ENCODE assay signal across 12 cellular contexts in the genomic region with DNA sequence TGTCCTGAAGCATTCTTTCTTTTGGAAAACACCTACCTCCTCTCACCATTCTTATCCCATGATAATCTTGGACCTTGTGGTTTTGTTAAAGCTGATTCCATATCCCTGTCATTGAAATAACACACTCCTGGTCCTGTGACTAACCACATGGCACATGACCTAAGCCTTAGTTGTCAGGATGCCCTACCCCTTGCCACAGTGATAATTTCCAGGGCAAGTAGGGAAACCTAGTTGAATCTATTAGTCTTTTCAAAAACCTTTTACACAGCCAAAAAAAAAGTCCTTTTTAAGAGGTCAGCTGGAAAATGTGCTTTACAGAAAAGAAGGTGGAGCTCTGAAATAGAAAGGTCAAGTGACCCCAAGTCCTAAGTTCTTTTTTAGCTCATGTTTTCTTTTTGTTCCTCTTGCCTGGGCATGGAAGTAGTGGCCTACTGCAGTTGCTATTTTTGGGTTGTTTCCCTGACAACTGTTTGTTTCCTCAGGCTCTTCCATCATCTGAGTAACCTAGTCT.
A peak's percentile ranks its signal among the peaks of the same experiment; 100 is the strongest.
DNase-seq lines count a peak whose midpoint lies in the region; ATAC-seq and TF ChIP-seq lines count a peak whose summit lies in the region.
"Had no signal": no experiment of that assay in that cellular context is flagged by ENCODE, and none has a peak within 500 bp of the region (broad histone marks: within the 10 kb centered on the region; RNA-seq: fewer than 3 reads in every experiment).

No MANE protein-coding gene starts in this region.

- H2BK120ac ChIP-seq in IMR-90 (ENCODE audit: low read depth, low read length): 0 out of 2 replicates have a peak overlapping the region, but pooled peaks have one; percentile 54
- H2BK120ac ChIP-seq in mesenchymal stem cell (ENCODE audit: low read depth, low read length): no peak overlapping the region

- H3K9me3 ChIP-seq in IMR-90 (ENCODE audit: control insufficient read depth, insufficient read depth, low read length) (no peaks in the 10 kb centered on the region), mesenchymal stem cell (ENCODE audit: control insufficient read depth, low read length) (no peaks in the 10 kb centered on the region)

- no peak overlapping the region for H2AK5ac ChIP-seq in IMR-90 (ENCODE audit: low read depth, low read length)
- H2AK5ac ChIP-seq in mesenchymal stem cell (ENCODE audit: low read length, severe bottlenecking): no peak overlapping the region

- POLR2A ChIA-PET in IMR-90 (lab: Charles Lee; ENCODE audit: unreplicated experiment): no interaction called here

- H3K27ac ChIP-seq in IMR-90 (ENCODE audit: insufficient read depth, low read length): no peak overlapping the region; the same call in 1 of the 2 replicates
- peak overlapping the region; percentile 73 for H3K27ac ChIP-seq in brain microvascular endothelial cell
- no peak overlapping the region for H3K27ac ChIP-seq in mesenchymal stem cell (ENCODE audit: low read length, poor library complexity, severe bottlenecking)

- TF ChIP-seq CTCF in IMR-90 (conservative IDR thresholded peaks at IDR 0.05; ENCODE audit: low read depth, low read length): no peak
- no peak for TF ChIP-seq CTCF in brain microvascular endothelial cell (IDR thresholded peaks at IDR 0.05; ENCODE audit: low read depth, low read length, missing control alignments)

- no peaks in the 10 kb centered on the region for H3K9me1 ChIP-seq in IMR-90 (ENCODE audit: insufficient read depth, low read length)

- H3K36me3 ChIP-seq in IMR-90 (ENCODE audit: control insufficient read depth, insufficient read depth, low read length) (no peaks in the 10 kb centered on the region), brain microvascular endothelial cell (replicated peaks) (no peaks in the 10 kb centered on the region), mesenchymal stem cell (ENCODE audit: control insufficient read depth in 1 of 2, insufficient read depth in 2 of 2, low read depth in 1 of 2, low read length in 2 of 2) (no peaks in the 10 kb centered on the region)

- intact Hi-C loops in IMR-90 (cut with micrococcal nuclease): no loop called here

- in situ Hi-C loops in IMR-90 (cut with MboI; ENCODE audit: low sequenced_read_pairs): no loop called here
- in situ Hi-C loops in brain microvascular endothelial cell (cut with HindIII; ENCODE audit: low pct_ligation_motif_present, low sequenced_read_pairs): no loop called here

- H3K14ac ChIP-seq in IMR-90 (replicated peaks; ENCODE audit: low read depth, low read length) (no peak overlapping the region), mesenchymal stem cell (ENCODE audit: low read length in 2 of 2) (no peak overlapping the region)

- H2BK12ac ChIP-seq in mesenchymal stem cell (ENCODE audit: low read length in 2 of 2): no peak overlapping the region

- H4K5ac ChIP-seq in IMR-90 (ENCODE audit: low read depth, low read length): peak overlapping the region; percentile 85; the same call in 1 of the 2 replicates

- peak; percentile 69 for ATAC-seq in IMR-90 (ENCODE audit: low read depth)
- ATAC-seq: WTC11 had no signal

- H4K91ac ChIP-seq in IMR-90 (ENCODE audit: insufficient read depth, low read depth, low read length): no peak overlapping the region
- H4K91ac ChIP-seq in mesenchymal stem cell (ENCODE audit: low read length): no peak overlapping the region

- H3K27me3 ChIP-seq in IMR-90 (ENCODE audit: control insufficient read depth, insufficient read depth, low read length) (no peaks in the 10 kb centered on the region), brain microvascular endothelial cell (replicated peaks) (no peaks in the 10 kb centered on the region), mesenchymal stem cell (ENCODE audit: control insufficient read depth in 1 of 2, insufficient read depth in 1 of 2, low read length in 2 of 2) (no peaks in the 10 kb centered on the region)

- no peak for TF ChIP-seq POLR2A in IMR-90 (IDR thresholded peaks at IDR 0.05; ENCODE audit: low read depth, low read length)

- H2AFZ ChIP-seq in IMR-90 (replicated peaks; ENCODE audit: low read length, poor library complexity) (no peak overlapping the region), mesenchymal stem cell (ENCODE audit: low read depth, low read length) (no peak overlapping the region)

- CTCF ChIA-PET in IMR-90 (lab: Yijun Ruan, JAX): no interaction called here

- no peaks in the 10 kb centered on the region for H3K79me1 ChIP-seq in IMR-90 (ENCODE audit: low read depth in 1 of 2, low read length in 2 of 2)
- no peaks in the 10 kb centered on the region for H3K79me1 ChIP-seq in mesenchymal stem cell (replicated peaks; ENCODE audit: low read length, poor library complexity, severe bottlenecking)

- H2BK20ac ChIP-seq in IMR-90 (ENCODE audit: low read depth, low read length): no peak overlapping the region

- no peak overlapping the region for H2AK9ac ChIP-seq in IMR-90 (replicated peaks; ENCODE audit: low read depth, low read length, poor library complexity)

- H2BK15ac ChIP-seq in IMR-90 (ENCODE audit: low read depth, low read length): no peak overlapping the region; the same call in 2 of the 3 replicates
- H2BK15ac ChIP-seq in mesenchymal stem cell (ENCODE audit: low read depth, poor library complexity, severe bottlenecking): no peak overlapping the region

- DNase-seq in AG08395 (ENCODE audit: low spot score) (peak; percentile 56), IMR-90 (peak; percentile 86), brain microvascular endothelial cell (peak; percentile 77), mesenchymal stem cell (peak; percentile 87), NCI-H1417 treated with DMSO at 0.1 percent for 48 hours (lab: John Stamatoyannopoulos, UW) (no peak), T-helper 1 cell (no peak), D341Med (ENCODE audit: low spot score) (no peak)
- no peak for DNase-seq in activated effector memory CD4-positive, alpha-beta T cell treated with anti-CD3 and anti-CD28 coated beads, Interleukin-2, amount 50 U/mL, for 16 hours
- DNase-seq: amygdala, COR-L47, NCI-H510A had no signal

- dilution Hi-C loops in IMR-90 (cut with HindIII; ENCODE audit: low sequenced_read_pairs, unreplicated experiment): no loop called here

- no peak for TF ChIP-seq RAD21 in IMR-90 (IDR thresholded peaks at IDR 0.05; ENCODE audit: low read length)

- H3K18ac ChIP-seq in IMR-90 (ENCODE audit: low read depth, low read length): peak overlapping the region; percentile 90
- no peak overlapping the region for H3K18ac ChIP-seq in mesenchymal stem cell (ENCODE audit: low read depth in 1 of 2, low read length in 2 of 2)

- H3K23ac ChIP-seq in IMR-90 (ENCODE audit: low read depth, low read length) (no peak overlapping the region), mesenchymal stem cell (ENCODE audit: low read length in 2 of 2) (no peak overlapping the region)

- H4K8ac ChIP-seq in IMR-90 (ENCODE audit: low read depth in 2 of 2, low read length in 2 of 2) (peak overlapping the region in 1 of 2 experiments; percentile 53; a peak in 1 of 4 replicates), mesenchymal stem cell (ENCODE audit: low read length) (no peak overlapping the region)

- H3K4me2 ChIP-seq in IMR-90 (ENCODE audit: low read depth, low read length) (peak overlapping the region; percentile 29; the same call in 1 of the 2 replicates), mesenchymal stem cell (ENCODE audit: low read length, poor library complexity, severe bottlenecking) (no peak overlapping the region)

- peak overlapping the region; percentile 81 for H2BK5ac ChIP-seq in IMR-90 (ENCODE audit: low read depth, low read length, poor library complexity, severe bottlenecking)
- H2BK5ac ChIP-seq in mesenchymal stem cell (ENCODE audit: low read depth, low read length, poor library complexity, severe bottlenecking): no peak overlapping the region

- H3K4ac ChIP-seq in IMR-90 (ENCODE audit: low read depth, low read length) (no peak overlapping the region), mesenchymal stem cell (ENCODE audit: low read depth in 1 of 2, low read length in 2 of 2) (no peak overlapping the region)

- H4K20me1 ChIP-seq in IMR-90 (ENCODE audit: insufficient read depth, low read length): no peaks in the 10 kb centered on the region

- no peak overlapping the region for H3K4me3 ChIP-seq in IMR-90 (ENCODE audit: insufficient read depth, low read depth, low read length)
- H3K4me3 ChIP-seq in brain microvascular endothelial cell (ENCODE audit: low read depth, low read length): no peak overlapping the region
- no peak overlapping the region for H3K4me3 ChIP-seq in mesenchymal stem cell (ENCODE audit: insufficient read depth in 1 of 2, low read depth in 1 of 2, low read length in 2 of 2)

- H3K9ac ChIP-seq in IMR-90 (ENCODE audit: low read depth, low read length) (no peak overlapping the region), mesenchymal stem cell (ENCODE audit: low read length) (peak overlapping the region; percentile 95)

- H3K4me1 ChIP-seq in IMR-90 (ENCODE audit: control insufficient read depth, insufficient read depth, low read length) (peaks cover 4% of the 10 kb centered on the region), mesenchymal stem cell (ENCODE audit: control insufficient read depth, insufficient read depth, low read depth, low read length) (no peaks in the 10 kb centered on the region)

- H3K56ac ChIP-seq in IMR-90 (ENCODE audit: extremely low read depth, insufficient read depth, low read length): no peak overlapping the region; the same call in 1 of the 2 replicates

- no TSS peak for BruUV-seq in IMR-90 (replicated peaks; lab: Mats Ljungman, UMichigan)

TF ChIP-seq in IMR-90, 13 proteins besides CTCF, POLR2A, EP300 and RAD21:
- TF ChIP-seq, protein P1, sequence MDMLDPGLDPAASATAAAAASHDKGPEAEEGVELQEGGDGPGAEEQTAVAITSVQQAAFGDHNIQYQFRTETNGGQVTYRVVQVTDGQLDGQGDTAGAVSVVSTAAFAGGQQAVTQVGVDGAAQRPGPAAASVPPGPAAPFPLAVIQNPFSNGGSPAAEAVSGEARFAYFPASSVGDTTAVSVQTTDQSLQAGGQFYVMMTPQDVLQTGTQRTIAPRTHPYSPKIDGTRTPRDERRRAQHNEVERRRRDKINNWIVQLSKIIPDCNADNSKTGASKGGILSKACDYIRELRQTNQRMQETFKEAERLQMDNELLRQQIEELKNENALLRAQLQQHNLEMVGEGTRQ (IDR thresholded peaks at IDR 0.05; ENCODE audit: low read depth, low read length): peak; percentile 86
- no peak for TF ChIP-seq CHD1 (IDR thresholded peaks at IDR 0.05; ENCODE audit: low read depth, low read length)
- TF ChIP-seq BHLHE40 (IDR thresholded peaks at IDR 0.05; ENCODE audit: low read depth, low read length): peak; percentile 94
- TF ChIP-seq FOS (IDR thresholded peaks at IDR 0.05; ENCODE audit: low read depth, low read length): peak; percentile 37; the same call in 1 of the 2 replicates

Comparison
In these comparisons a context has a peak if more than half of its experiments do, and no peak if none do; other contexts are left out.
1. DNase-seq: peak in AG08395 (single experiment), IMR-90 (single experiment), brain microvascular endothelial cell (single experiment) and mesenchymal stem cell (single experiment); none in activated effector memory CD4-positive, alpha-beta T cell treated with anti-CD3 and anti-CD28 coated beads, Interleukin-2, amount 50 U/mL, for 16 hours (single experiment), NCI-H1417 treated with DMSO at 0.1 percent for 48 hours (single experiment), T-helper 1 cell (0 of 5) and D341Med (single experiment).